15 cellular contexts compared by ENCODE assay signal in the genomic region with DNA sequence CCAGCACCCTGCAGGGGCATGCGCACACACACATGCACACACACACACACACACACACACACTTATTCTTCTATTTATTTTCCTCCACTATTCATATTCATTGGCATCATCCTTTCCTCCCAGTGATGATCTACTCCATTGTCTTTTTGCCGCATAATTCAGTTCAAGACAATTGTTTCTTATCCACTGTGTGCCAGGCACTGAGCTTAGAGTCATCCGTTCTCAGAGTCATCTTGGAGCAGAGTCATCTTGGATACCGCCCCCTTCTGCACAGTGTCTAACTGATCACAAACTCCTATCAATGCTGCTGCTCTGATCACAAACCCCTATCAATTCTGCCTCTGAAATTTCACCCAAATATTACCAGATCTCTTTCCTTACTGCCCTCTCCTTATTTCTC.
"Had no signal": no experiment of that assay in that cellular context is flagged by ENCODE, and none has a peak within 500 bp of the region (broad histone marks: within the 10 kb centered on the region; RNA-seq: fewer than 3 reads in every experiment).

No MANE protein-coding gene starts in this region.

- H3K4me3 ChIP-seq: colonic mucosa, spleen, tibial artery had no signal

- DNase-seq: activated CD4-positive, alpha-beta memory T cell treated with anti-CD3 and anti-CD28 coated beads, Interleukin-2, amount 10 ng/mL, durations not matched to agents 7 days and 5 days; activated CD4-positive, alpha-beta T cell treated with anti-CD3 and anti-CD28 coated beads, Interleukin-2, amount 10 ng/mL, durations not matched to agents 24 days and 14 days; activated effector memory CD4-positive, alpha-beta T cell treated with anti-CD3 and anti-CD28 coated beads, Interleukin-2, amount 50 U/mL, for 16 hours; activated naive CD4-positive, alpha-beta T cell treated with anti-CD3 and anti-CD28 coated beads, Interleukin-2, amount 10 ng/mL, durations not matched to agents 7 days and 5 days; colonic mucosa; mesendoderm; naive thymus-derived CD4-positive, alpha-beta T cell; spleen; stimulated activated CD4-positive, alpha-beta T cell treated with anti-CD3 and anti-CD28 coated beads, Interleukin-4, amount 100 ng/mL, for 24 hours; stimulated activated naive CD4-positive, alpha-beta T cell treated with Interleukin-2 at 50 U/mL for 16 hours; tibial artery had no signal

- H3K27me3 ChIP-seq: colonic mucosa, tibial artery had no signal

- ATAC-seq: activated CD4-positive, CD25-positive, alpha-beta regulatory T cell treated with anti-CD3 and anti-CD28 coated beads, Interleukin-2, amount 50 U/mL, for 24 hours; naive thymus-derived CD4-positive, alpha-beta T cell; SK-N-SH treated with all-trans-retinoic acid at 6 μM for 48 hours had no signal

- H3K27ac ChIP-seq: colonic mucosa, epithelial cell of prostate, spleen, tibial artery, VCaP had no signal
